ENCODE assay signal across 25 cellular contexts in genomic region chrX:47047989-47048388, GRCh38. TPM values are rescaled to one million over a fixed set of nuclear protein-coding genes. Genes with fewer than 3 reads are reported as not detected.
DNase-seq lines count a peak whose midpoint lies in the region; TF ChIP-seq lines count a peak whose summit lies in the region.
"Had no signal": no experiment of that assay in that cellular context is flagged by ENCODE, and none has a peak within 500 bp of the region (broad histone marks: within the 10 kb centered on the region; RNA-seq: fewer than 3 reads in every experiment).

No MANE protein-coding gene starts in this region.

- H3K79me2 ChIP-seq in mesendoderm (ENCODE audit: control insufficient read depth, insufficient read depth, low read length) = no peaks in the 10 kb centered on the region

- no peak overlapping the region for H3K4me2 ChIP-seq in mesendoderm (ENCODE audit: low read length)
- H3K4me2 ChIP-seq in neuronal stem cell (ENCODE audit: insufficient read depth, low read length, poor library complexity, severe bottlenecking) = no peak overlapping the region

- H4K91ac ChIP-seq in neuronal stem cell (ENCODE audit: low read depth, low read length, poor library complexity) = no peak overlapping the region

- H2AFZ ChIP-seq in neuronal stem cell (ENCODE audit: low read length) = no peak overlapping the region

- H3K27ac ChIP-seq in mesendoderm (ENCODE audit: low read depth, low read length) (no peak overlapping the region), neuronal stem cell (replicated peaks; ENCODE audit: low read length) (no peak overlapping the region)
- H3K27ac ChIP-seq: foreskin keratinocyte, SJCRH30, thyroid gland had no signal

- H3K9me3 Mint-ChIP-seq in HFFc6 = no peaks in the 10 kb centered on the region

- H3K4me1 Mint-ChIP-seq in HFFc6 (ENCODE audit: low read depth) = peaks cover 6% of the 10 kb centered on the region; the same call in 1 of the 2 replicates
- H3K4me1 Mint-ChIP-seq: CD14-positive monocyte; nephron; stimulated activated naive CD8-positive, alpha-beta T cell treated with anti-CD3 and anti-CD28 coated beads, Interleukin-15, amount 100 ng/mL, for 72 hours; T-cell had no signal

- H3K36me3 Mint-ChIP-seq in HFFc6 (ENCODE audit: low read depth) = peaks cover 9% of the 10 kb centered on the region; the same call in 1 of the 2 replicates
- H3K36me3 Mint-ChIP-seq: CD14-positive monocyte had no signal

- H3K9ac ChIP-seq in mesendoderm (ENCODE audit: low read length) (no peak overlapping the region), neuronal stem cell (ENCODE audit: low read depth, low read length, poor library complexity) (no peak overlapping the region)

- H3K56ac ChIP-seq in mesendoderm (ENCODE audit: low read length) = no peak overlapping the region

- no peak for TF ChIP-seq CTCF in HFFc6 (IDR thresholded peaks at IDR 0.05)
- TF ChIP-seq CTCF in fibroblast of villous mesenchyme (IDR thresholded peaks at IDR 0.05; ENCODE audit: insufficient read depth, low read depth, low read length) = no peak

- H3K79me1 ChIP-seq in mesendoderm (ENCODE audit: low read length) (no peaks in the 10 kb centered on the region), neuronal stem cell (ENCODE audit: low read depth, low read length) (no peaks in the 10 kb centered on the region)

- H3K4ac ChIP-seq in mesendoderm (ENCODE audit: low read depth, low read length) = no peak overlapping the region
- H3K4ac ChIP-seq in neuronal stem cell (ENCODE audit: low read length) = no peak overlapping the region

- no peaks in the 10 kb centered on the region for H3K4me1 ChIP-seq in mesendoderm (ENCODE audit: control insufficient read depth, low read depth, low read length)
- no peaks in the 10 kb centered on the region for H3K4me1 ChIP-seq in neuronal stem cell (ENCODE audit: control insufficient read depth in 2 of 2, insufficient read depth in 1 of 2, low read depth in 1 of 2, low read length in 2 of 2)
- H3K4me1 ChIP-seq: foreskin keratinocyte, SJCRH30, thyroid gland had no signal

- H4K5ac ChIP-seq in mesendoderm (ENCODE audit: low read length) = no peak overlapping the region

- H4K8ac ChIP-seq in mesendoderm (ENCODE audit: low read depth, low read length) (no peak overlapping the region), neuronal stem cell (ENCODE audit: low read depth, low read length) (no peak overlapping the region)

- no CpG with 5 or more reads among the region's 5 CpGs for WGBS in mesendoderm (ENCODE audit: extremely low coverage, insufficient coverage, low lambda C conversion rate)
- no CpG with 5 or more reads among the region's 5 CpGs for WGBS in neuronal stem cell (ENCODE audit: extremely low coverage in 2 of 2, insufficient read length in 2 of 2, insufficient replicate concordance in 1 of 2), 2 donors

- H3K36me3 ChIP-seq in mesendoderm (ENCODE audit: control insufficient read depth, insufficient read depth, low read length) (no peaks in the 10 kb centered on the region), neuronal stem cell (replicated peaks in 1 of 2; ENCODE audit: control insufficient read depth in 2 of 2, insufficient read depth in 2 of 2, low read length in 2 of 2) (peaks cover 0 to 6% of the 10 kb centered on the region in 2 donors)
- H3K36me3 ChIP-seq: SJCRH30, thyroid gland had no signal

- H3K4me3 Mint-ChIP-seq in HFFc6 = no peak overlapping the region
- H3K4me3 Mint-ChIP-seq: activated CD8-positive, alpha-beta T cell treated with anti-CD3 and anti-CD28 coated beads, Interleukin-2, amount 10 ng/mL, durations not matched to agents 7 days and 5 days; CD14-positive monocyte; nephron; stimulated activated naive CD8-positive, alpha-beta T cell treated with anti-CD3 and anti-CD28 coated beads, Interleukin-15, amount 100 ng/mL, for 72 hours; T-cell had no signal

- H3K9me3 ChIP-seq in neuronal stem cell (replicated peaks in 1 of 2; ENCODE audit: control insufficient read depth in 2 of 2, insufficient read depth in 1 of 2, low read depth in 1 of 2, low read length in 2 of 2) = peaks cover 0 to 5% of the 10 kb centered on the region in 2 donors
- H3K9me3 ChIP-seq: mucosa of descending colon, SJCRH30, thyroid gland had no signal

- H2AK5ac ChIP-seq in mesendoderm (ENCODE audit: low read length) (no peak overlapping the region), neuronal stem cell (ENCODE audit: low read depth, low read length) (no peak overlapping the region)

- H2BK5ac ChIP-seq in mesendoderm (ENCODE audit: low read length) (no peak overlapping the region), neuronal stem cell (ENCODE audit: low read length) (no peak overlapping the region)

- no peak overlapping the region for H2BK15ac ChIP-seq in mesendoderm (replicated peaks; ENCODE audit: low read depth)
- no peak overlapping the region for H2BK15ac ChIP-seq in neuronal stem cell (ENCODE audit: low read length)

- H3K27me3 ChIP-seq in mesendoderm (ENCODE audit: insufficient read depth, low read length, poor library complexity) (no peaks in the 10 kb centered on the region), neuronal stem cell (ENCODE audit: control insufficient read depth in 3 of 3, insufficient read depth in 3 of 3, low read depth in 1 of 3, low read length in 3 of 3) (peaks cover 0 to 5% (median 0%) of the 10 kb centered on the region in 3 experiments)
- H3K27me3 ChIP-seq: foreskin keratinocyte, SJCRH30, thyroid gland had no signal

- H2BK12ac ChIP-seq in neuronal stem cell (ENCODE audit: low read length) = no peak overlapping the region

- H3K18ac ChIP-seq in mesendoderm (ENCODE audit: low read length) (no peak overlapping the region), neuronal stem cell (ENCODE audit: low read length) (no peak overlapping the region)

- H3K4me3 ChIP-seq in fibroblast of villous mesenchyme (ENCODE audit: low read depth, low read length) (no peak overlapping the region), mesendoderm (ENCODE audit: low read length) (no peak overlapping the region), neuronal stem cell (ENCODE audit: low read length in 2 of 2) (no peak overlapping the region)
- H3K4me3 ChIP-seq: mucosa of descending colon, SJCRH30, thyroid gland had no signal

- H2BK120ac ChIP-seq in mesendoderm (ENCODE audit: low read depth, low read length) (peak overlapping the region; percentile 61), neuronal stem cell (ENCODE audit: low read depth, low read length) (no peak overlapping the region)

- H3K27me3 Mint-ChIP-seq in HFFc6 (ENCODE audit: insufficient read depth) = no peaks in the 10 kb centered on the region
- H3K27me3 Mint-ChIP-seq: stimulated activated naive CD8-positive, alpha-beta T cell treated with anti-CD3 and anti-CD28 coated beads, Interleukin-15, amount 100 ng/mL, for 72 hours had no signal

- H3K23ac ChIP-seq in mesendoderm (ENCODE audit: low read length) = no peak overlapping the region
- H3K23ac ChIP-seq in neuronal stem cell (ENCODE audit: low read depth, low read length, poor library complexity) = no peak overlapping the region

- peak overlapping the region; percentile 51; the same call in 1 of the 2 replicates for H3K27ac Mint-ChIP-seq in HFFc6
- H3K27ac Mint-ChIP-seq: activated CD8-positive, alpha-beta T cell treated with anti-CD3 and anti-CD28 coated beads, Interleukin-2, amount 10 ng/mL, durations not matched to agents 7 days and 5 days; nephron; stimulated activated naive CD8-positive, alpha-beta T cell treated with anti-CD3 and anti-CD28 coated beads, Interleukin-15, amount 100 ng/mL, for 72 hours; T-cell had no signal

- DNase-seq in HFFc6 = no peak
- DNase-seq in amniotic epithelial cell (ENCODE audit: low read depth) = peak; percentile 64
- DNase-seq in fibroblast of villous mesenchyme (ENCODE audit: low read depth) = peak; percentile 57
- DNase-seq in mesendoderm = peak; percentile 87
- no peak for DNase-seq in neuronal stem cell (ENCODE audit: low spot score)
- DNase-seq in GM03348 (ENCODE audit: low spot score) = no peak
- DNase-seq in NCI-H2227 (lab: John Stamatoyannopoulos, UW; ENCODE audit: unreplicated experiment) = no peak
- DNase-seq in NCI-H1048 (lab: John Stamatoyannopoulos, UW) = no peak
- DNase-seq: activated CD4-positive, CD25-positive, alpha-beta regulatory T cell treated with anti-CD3 and anti-CD28 coated beads, Interleukin-2, amount 50 U/mL, for 72 hours; activated CD8-positive, alpha-beta T cell treated with anti-CD3 and anti-CD28 coated beads, Interleukin-2, amount 10 ng/mL, durations not matched to agents 7 days and 5 days; activated gamma-delta T cell; amygdala; foreskin keratinocyte; hippocampal formation; islet precursor cell; mucosa of descending colon; NCI-H1436 treated with DMSO at 0.1 percent for 48 hours; NCI-H524; SJCRH30; stimulated activated CD4-positive, alpha-beta T cell treated with anti-CD3 and anti-CD28 coated beads, Interleukin-15, amount 100 ng/mL, for 24 hours; stimulated activated naive CD8-positive, alpha-beta T cell treated with anti-CD3 and anti-CD28 coated beads, Interleukin-15, amount 100 ng/mL, for 72 hours; T-cell had no signal

- H3K14ac ChIP-seq in neuronal stem cell (ENCODE audit: low read length) = no peak overlapping the region

RNA-seq across cellular contexts. Expression of gene RGN, which starts 30.3 kb away (rescaled TPM):
- total RNA-seq in HFFc6 (2021; fragmentation: NEBNext Ultra II Directional; extraction: Animal tissue kit (Norgen Biotek cat#: 25700)) = 1 to 10 TPM in 2 of 6 experiments, under 1 TPM in 4; 0.46 to 2.5 (median 0.67) TPM
- total RNA-seq in fibroblast of villous mesenchyme = 3.5 and 6.5 TPM in 2 replicates
- 0.94 TPM for polyA plus RNA-seq in mesendoderm (2013, experiment 1 of 2)
- 1.1 TPM for polyA plus RNA-seq in mesendoderm (2013, experiment 2 of 2)
- polyA plus RNA-seq in neuronal stem cell (2013, experiment 1 of 2) = 0.93 TPM
- polyA plus RNA-seq in neuronal stem cell (2013, experiment 2 of 2) = 0.83 TPM
- total RNA-seq: activated CD8-positive, alpha-beta T cell treated with anti-CD3 and anti-CD28 coated beads, Interleukin-2, amount 10 ng/mL, durations not matched to agents 7 days and 5 days; foreskin keratinocyte; SJCRH30 had no signal
- polyA plus RNA-seq: CD14-positive monocyte had no signal

Comparison
In these comparisons a context has a peak if more than half of its experiments do, and no peak if none do; other contexts are left out.
1. DNase-seq: peak in amniotic epithelial cell (single experiment), fibroblast of villous mesenchyme (single experiment) and mesendoderm (single experiment); none in HFFc6 (single experiment), neuronal stem cell (single experiment), GM03348 (single experiment), NCI-H2227 (single experiment) and NCI-H1048 (single experiment).